Comparison of ENCODE assay signal across 1 cellular context in the genomic region with DNA sequence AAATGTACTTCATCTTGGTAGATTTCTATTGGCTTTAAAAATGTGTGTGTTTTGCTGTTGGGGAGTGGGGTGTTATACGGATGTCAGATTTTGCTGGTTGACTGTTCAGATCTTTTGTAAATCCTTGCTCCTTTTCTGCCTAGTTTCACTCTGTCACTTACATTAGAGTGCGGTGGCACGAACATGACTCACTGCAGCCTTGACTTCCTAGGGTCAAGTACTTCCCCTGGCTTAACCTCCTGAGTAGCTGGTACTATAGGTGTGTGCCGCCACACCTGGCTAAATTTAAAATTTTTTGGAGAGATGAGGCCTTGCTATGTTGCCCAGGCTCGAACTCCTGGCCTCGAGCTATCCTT.
TF ChIP-seq lines count a peak whose summit lies in the region.

No MANE protein-coding gene starts in this region.

TF ChIP-seq in HEK293, 187 proteins besides CTCF, POLR2A, EP300 and RAD21:
- TF ChIP-seq ZNF335 (tag by site-specific recombination; conservative IDR thresholded peaks at IDR 0.05) = 0 out of 2 replicates have a peak, but pooled peaks have one; percentile 1
